8 cellular contexts compared by ENCODE assay signal in the genomic region with DNA sequence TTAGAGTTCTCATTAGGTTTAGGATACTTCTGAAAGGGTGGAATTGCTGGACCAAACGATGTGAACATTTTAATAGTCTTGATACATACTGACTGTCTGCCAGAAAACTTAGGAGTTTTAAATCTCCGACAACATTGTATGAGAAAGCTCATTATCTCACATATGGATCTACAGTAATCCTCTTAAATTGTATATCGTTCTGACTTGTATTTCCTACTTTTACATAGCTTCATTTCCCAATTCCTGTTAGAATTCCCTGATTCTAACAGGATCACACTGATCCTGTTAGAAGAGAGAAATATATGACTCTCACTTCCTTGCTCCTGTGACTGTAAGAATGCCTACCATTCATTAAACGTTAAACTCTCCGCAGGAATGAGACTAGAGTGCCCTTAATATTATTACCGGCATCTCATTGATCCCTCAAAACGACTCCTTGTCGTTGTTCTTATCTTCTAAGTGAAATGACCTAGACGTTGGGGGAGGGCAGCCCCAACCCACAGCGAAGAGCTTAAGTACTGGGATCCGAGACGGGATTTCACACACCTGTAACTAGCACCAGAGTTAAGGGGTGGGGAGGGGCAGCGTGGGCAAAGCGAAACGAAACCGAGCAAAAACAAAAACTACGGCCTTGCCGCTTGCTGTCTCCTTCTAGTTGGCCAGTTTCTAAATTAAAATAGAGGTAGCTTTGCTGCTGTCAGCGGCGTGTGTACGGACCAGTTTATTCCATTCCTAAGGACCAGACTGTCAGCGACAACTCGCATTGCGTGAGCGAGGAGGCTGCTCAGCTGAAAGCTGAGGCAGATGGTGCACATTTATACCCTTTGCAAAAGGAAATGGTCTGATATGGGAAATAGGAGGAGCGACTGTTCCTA. TPM values are rescaled to one million over a fixed set of nuclear protein-coding genes. Genes with fewer than 3 reads are reported as not detected.
A peak's percentile ranks its signal among the peaks of the same experiment; 100 is the strongest.
DNase-seq lines count a peak whose midpoint lies in the region; ATAC-seq, FAIRE-seq and TF ChIP-seq lines count a peak whose summit lies in the region.

No MANE protein-coding gene starts in this region.

- H3K4me1 Mint-ChIP-seq in Caco-2 (ENCODE audit: low read depth, unreplicated experiment): peaks cover 7% of the 10 kb centered on the region

- peak; percentile 29 for ATAC-seq in GM19025 (IDR thresholded peaks at IDR 0.05; ENCODE audit: low read depth, unreplicated experiment)
- peak; percentile 32 for ATAC-seq in HG03135 (IDR thresholded peaks at IDR 0.05; ENCODE audit: unreplicated experiment)
- ATAC-seq in RWPE2 (ENCODE audit: low read depth): peak; percentile 41
- ATAC-seq in upper lobe of right lung: peak; percentile 66

- no peak for FAIRE-seq in H1 (lab: Jason Lieb, UNC)

- peaks cover 0 to 25% of the 10 kb centered on the region in 2 experiments; a peak in 2 of 4 replicates for H3K79me2 ChIP-seq in H1 (ENCODE audit: control insufficient read depth in 1 of 2, insufficient read depth in 2 of 2, low read length in 2 of 2)

- H3K27me3 Mint-ChIP-seq in Caco-2 (ENCODE audit: insufficient read depth, unreplicated experiment): no peaks in the 10 kb centered on the region

- H3K4me3 Mint-ChIP-seq in Caco-2 (ENCODE audit: unreplicated experiment): peak overlapping the region; percentile 90

- H3K9me3 ChIP-seq in Caco-2: no peaks in the 10 kb centered on the region
- H3K9me3 ChIP-seq in RWPE2 (ENCODE audit: severe bottlenecking): no peaks in the 10 kb centered on the region
- H3K9me3 ChIP-seq in H1 (ENCODE audit: insufficient read depth in 2 of 2, low read depth in 1 of 2, low read length in 1 of 2): no peaks in the 10 kb centered on the region
- no peaks in the 10 kb centered on the region for H3K9me3 ChIP-seq in mononuclear cell (ENCODE audit: low read depth, low read length)
- no peaks in the 10 kb centered on the region for H3K9me3 ChIP-seq in upper lobe of right lung

- BruUV-seq in Caco-2 (replicated peaks; lab: Mats Ljungman, UMichigan): TSS peak; percentile 90

- H4K5ac ChIP-seq in H1 (ENCODE audit: insufficient read length, low read depth, low read length): peak overlapping the region; percentile 17

- intact Hi-C loops in Caco-2 (cut with micrococcal nuclease; ENCODE audit: unreplicated experiment) (loop anchor here (1.0 to 2.0 kb wide), 6 partner anchors 34 to 143 kb away; no protein-coding TSS in a partner anchor), upper lobe of right lung (cut with DNase I) (no loop called here)

- H3K4ac ChIP-seq in H1 (replicated peaks; ENCODE audit: insufficient read length, low read depth, low read length): no peak overlapping the region

- peak overlapping the region; percentile 35 to 86 (median 65); a peak in 5 of 7 replicates for H3K9ac ChIP-seq in H1 (replicated peaks in 1 of 4; ENCODE audit: extremely low read depth in 1 of 4, low read depth in 3 of 4, low read length in 3 of 4)

- H3K23me2 ChIP-seq in H1 (ENCODE audit: low read depth, low read length): peaks cover 6% of the 10 kb centered on the region

- 12% methylated on average over 26 of the region's 26 CpGs; no CpG with 5 or more reads in 1 of the 2 experiments for WGBS in H1 (ENCODE audit: extremely low coverage in 1 of 2, insufficient coverage in 1 of 2, insufficient read length in 1 of 2, insufficient replicate concordance in 2 of 2, low coverage in 1 of 2, low lambda C conversion rate in 2 of 2, missing lambda C conversion rate in 1 of 2), 2 experiments

- H2AFZ ChIP-seq in H1 (ENCODE audit: low read length): peak overlapping the region; percentile 99

- no peak overlapping the region for H3K14ac ChIP-seq in H1 (ENCODE audit: insufficient read length)

- no peak overlapping the region for H3K23ac ChIP-seq in H1 (ENCODE audit: insufficient read length)

- H3K56ac ChIP-seq in H1 (replicated peaks; ENCODE audit: insufficient read length, low read depth, low read length): no peak overlapping the region

- H2AK5ac ChIP-seq in H1 (ENCODE audit: low read depth, low read length): no peak overlapping the region

- TF ChIP-seq CTCF in Caco-2 (IDR thresholded peaks at IDR 0.05; ENCODE audit: insufficient read depth in 1 of 2, low read depth in 1 of 2, low read length in 1 of 2, severe bottlenecking in 1 of 2, unreplicated experiment in 1 of 2) (no peak), RWPE2 (IDR thresholded peaks at IDR 0.05; ENCODE audit: poor library complexity, severe bottlenecking) (no peak), H1 (IDR thresholded peaks at IDR 0.05; ENCODE audit: control extremely low read depth in 1 of 3, insufficient read depth in 1 of 3, low read depth in 1 of 3, low read length in 3 of 3) (no peak), upper lobe of right lung (IDR thresholded peaks at IDR 0.05) (no peak)

- H2BK15ac ChIP-seq in H1 (ENCODE audit: low read length): peak overlapping the region; percentile 90; the same call in 1 of the 2 replicates

- peak overlapping the region; percentile 91; the same call in 1 of the 2 replicates for H3K18ac ChIP-seq in H1 (ENCODE audit: extremely low read depth, low read length)

- peak overlapping the region; percentile 66; the same call in 1 of the 2 replicates for H2BK20ac ChIP-seq in H1 (ENCODE audit: low read length)

- no peak for TF ChIP-seq EP300 in H1 (IDR thresholded peaks at IDR 0.05; ENCODE audit: borderline replicate concordance in 1 of 2, low read depth in 2 of 2, low read length in 2 of 2)

- TF ChIP-seq RAD21 in H1 (IDR thresholded peaks at IDR 0.05 in 1 of 2, conservative IDR thresholded peaks at IDR 0.05 in 1 of 2; ENCODE audit: low read depth in 2 of 2, low read length in 2 of 2): no peak

- H3K4me3 ChIP-seq in Caco-2 (ENCODE audit: low read depth, low read length): peak overlapping the region; percentile 76
- H3K4me3 ChIP-seq in RWPE2 (ENCODE audit: severe bottlenecking): peak overlapping the region; percentile 80
- H3K4me3 ChIP-seq in H1 (ENCODE audit: extremely low read depth in 1 of 4, insufficient read depth in 2 of 4, low read depth in 3 of 4, low read length in 4 of 4): peak overlapping the region; percentile 71 to 84 (median 74)
- H3K4me3 ChIP-seq in mononuclear cell (ENCODE audit: low read length): peak overlapping the region; percentile 93
- peak overlapping the region; percentile 77 for H3K4me3 ChIP-seq in upper lobe of right lung

- H3K27me3 ChIP-seq in Caco-2 (replicated peaks; ENCODE audit: control insufficient read depth, insufficient read depth, low read length): no peaks in the 10 kb centered on the region
- peaks cover 8% of the 10 kb centered on the region for H3K27me3 ChIP-seq in RWPE2 (ENCODE audit: insufficient read depth, poor library complexity, severe bottlenecking)
- H3K27me3 ChIP-seq in H1 (replicated peaks in 1 of 4; ENCODE audit: control insufficient read depth in 3 of 4, extremely low read depth in 1 of 4, insufficient read depth in 3 of 4, low read length in 3 of 4): no peaks in the 10 kb centered on the region
- H3K27me3 ChIP-seq in mononuclear cell (ENCODE audit: insufficient read depth, low read length): peaks cover 14% of the 10 kb centered on the region
- no peaks in the 10 kb centered on the region for H3K27me3 ChIP-seq in upper lobe of right lung

- H2BK5ac ChIP-seq in H1 (ENCODE audit: low read depth, low read length): peak overlapping the region; percentile 72; the same call in 1 of the 2 replicates

- H3K4me2 ChIP-seq in H1 (ENCODE audit: insufficient read depth in 1 of 2, low read depth in 2 of 2, low read length in 2 of 2): peak overlapping the region; percentile 76 to 78

- peak overlapping the region; percentile 97; the same call in 1 of the 2 replicates for H4K8ac ChIP-seq in H1 (ENCODE audit: extremely low read depth, insufficient read depth, low read length)

- peaks cover 10% of the 10 kb centered on the region for H3K36me3 Mint-ChIP-seq in Caco-2 (ENCODE audit: insufficient read depth, unreplicated experiment)

- TF ChIP-seq POLR2A in H1 (IDR thresholded peaks at IDR 0.05; ENCODE audit: control extremely low read depth in 1 of 2, low read depth in 2 of 2, low read length in 2 of 2): no peak

- peak overlapping the region; percentile 86 for H2BK12ac ChIP-seq in H1 (ENCODE audit: low read depth, low read length)

- H4K91ac ChIP-seq in H1 (replicated peaks; ENCODE audit: insufficient read length, low read length): peak overlapping the region; percentile 84

- DNase-seq in Caco-2 (peak; percentile 59 to 69), RWPE2 (ENCODE audit: low spot score) (no peak), H1 (ENCODE audit: low read depth in 1 of 2, low spot score in 2 of 2) (no peak), upper lobe of right lung (peak; percentile 73), putamen (ENCODE audit: low spot score) (no peak)

- H2BK120ac ChIP-seq in H1 (replicated peaks; ENCODE audit: low read depth, low read length): peak overlapping the region; percentile 69

- H3K27ac Mint-ChIP-seq in Caco-2 (ENCODE audit: unreplicated experiment): peak overlapping the region; percentile 92

- no peaks in the 10 kb centered on the region for H3K79me1 ChIP-seq in H1 (ENCODE audit: low read depth, low read length)

- H3K27ac ChIP-seq in RWPE2 (ENCODE audit: poor library complexity, severe bottlenecking) (no peak overlapping the region), H1 (ENCODE audit: low read depth, low read length) (no peak overlapping the region), upper lobe of right lung (peak overlapping the region; percentile 95)

- H3K4me1 ChIP-seq in Caco-2 (peaks cover 4% of the 10 kb centered on the region; the same call in 1 of the 2 replicates), RWPE2 (ENCODE audit: insufficient read depth, poor library complexity, severe bottlenecking) (peaks cover 6% of the 10 kb centered on the region), H1 (replicated peaks in 1 of 4; ENCODE audit: control insufficient read depth in 3 of 4, insufficient read depth in 4 of 4, low read length in 3 of 4) (peaks cover 0 to 2% (median 0%) of the 10 kb centered on the region in 4 experiments; a peak in 1 of 7 replicates), mononuclear cell (ENCODE audit: insufficient read depth, low read length) (peaks cover 19% of the 10 kb centered on the region), upper lobe of right lung (peaks cover 11% of the 10 kb centered on the region)

- CTCF ChIA-PET in Caco-2 (lab: Charles Lee) (interaction anchor here (0.7 to 2.0 kb wide), 2 partner anchors 81 to 112 kb away, joined by 4 to 13 read pairs; no protein-coding TSS in a partner anchor), H1 (lab: Charles Lee; ENCODE audit: partially characterized antibody) (interaction anchor here (0.8 to 2.0 kb wide), 9 partner anchors 14 to 374 kb away, joined by 3 to 7 read pairs (median 4); no protein-coding TSS in a partner anchor)

- H3K9me3 Mint-ChIP-seq in Caco-2 (ENCODE audit: unreplicated experiment): no peaks in the 10 kb centered on the region

- H3K36me3 ChIP-seq in Caco-2 (ENCODE audit: control insufficient read depth, insufficient read depth, low read length): no peaks in the 10 kb centered on the region
- peaks cover 9% of the 10 kb centered on the region; the same call in 1 of the 2 replicates for H3K36me3 ChIP-seq in RWPE2 (ENCODE audit: low read depth)
- peaks cover 0 to 3% (median 0%) of the 10 kb centered on the region in 4 experiments; a peak in 2 of 8 replicates for H3K36me3 ChIP-seq in H1 (ENCODE audit: control insufficient read depth in 2 of 4, insufficient read depth in 4 of 4, low read length in 3 of 4)
- peaks cover 5% of the 10 kb centered on the region for H3K36me3 ChIP-seq in upper lobe of right lung

- POLR2A ChIA-PET in Caco-2 (lab: Charles Lee): interaction anchor here (0.5 to 1.3 kb wide), 6 partner anchors 13 to 116 kb away, joined by 3 to 10 read pairs (median 4); no protein-coding TSS in a partner anchor
- POLR2A ChIA-PET in H1 (lab: Charles Lee; ENCODE audit: partially characterized antibody): interaction anchor here (0.6 to 1.4 kb wide), 7 partner anchors 8 to 379 kb away, joined by 3 to 6 read pairs (median 3); no protein-coding TSS in a partner anchor

- H4K20me1 ChIP-seq in H1 (replicated peaks in 1 of 2; ENCODE audit: control insufficient read depth in 1 of 2, insufficient read depth in 2 of 2, low read length in 2 of 2): no peaks in the 10 kb centered on the region

RNA-seq across cellular contexts. Expression of a gene that starts 0.7 kb away (rescaled TPM):
- total RNA-seq in Caco-2 (2022): 38.6 and 46.8 TPM in 2 replicates
- 27.5 and 29.1 TPM in 2 replicates for total RNA-seq in H1 (2021; fragmentation: NEBNext Ultra II Directional; extraction: Animal tissue kit (Norgen Biotek cat#: 25700))
- 9.0 and 16.0 TPM in 2 replicates for polyA plus RNA-seq in H1 (2011; rRNA removed)
- polyA plus RNA-seq in H1 (2011; cell fraction: cytosol; rRNA removed): 16.5 TPM
- polyA plus RNA-seq in H1 (2011; cell fraction: nucleus; rRNA removed): 5.0 TPM
- polyA plus RNA-seq in H1 (2012, experiment 1 of 2): 12.7 to 18.8 TPM (median 15.2 TPM) in 4 replicates
- 3.7 TPM for polyA plus RNA-seq in H1 (2012, experiment 2 of 2)
- 33.6 TPM for polyA plus RNA-seq in H1 (2013, experiment 1 of 2)
- 39.4 TPM for polyA plus RNA-seq in H1 (2013, experiment 2 of 2)
- polyA minus RNA-seq in H1 (2011; rRNA and poly(A)+ RNA removed): 19.7 and 37.6 TPM in 2 replicates
- polyA minus RNA-seq in H1 (2011; cell fraction: cytosol; rRNA and poly(A)+ RNA removed): 38.7 TPM
- 26.5 TPM for polyA minus RNA-seq in H1 (2011; cell fraction: nucleus; rRNA and poly(A)+ RNA removed)
- total RNA-seq in mononuclear cell: 31.2 TPM
- total RNA-seq in upper lobe of right lung: 37.5 TPM

Comparison
In these comparisons a context has a peak if more than half of its experiments do, and no peak if none do; other contexts are left out.
1. DNase-seq: peak in Caco-2 (2 of 2) and upper lobe of right lung (single experiment); none in RWPE2 (single experiment), H1 (0 of 2) and putamen (single experiment).
2. Peak in every context shown above with its lines, with median percentiles within 50 percentile points of each other: H3K4me3 ChIP-seq and ATAC-seq.